In the genomic region with DNA sequence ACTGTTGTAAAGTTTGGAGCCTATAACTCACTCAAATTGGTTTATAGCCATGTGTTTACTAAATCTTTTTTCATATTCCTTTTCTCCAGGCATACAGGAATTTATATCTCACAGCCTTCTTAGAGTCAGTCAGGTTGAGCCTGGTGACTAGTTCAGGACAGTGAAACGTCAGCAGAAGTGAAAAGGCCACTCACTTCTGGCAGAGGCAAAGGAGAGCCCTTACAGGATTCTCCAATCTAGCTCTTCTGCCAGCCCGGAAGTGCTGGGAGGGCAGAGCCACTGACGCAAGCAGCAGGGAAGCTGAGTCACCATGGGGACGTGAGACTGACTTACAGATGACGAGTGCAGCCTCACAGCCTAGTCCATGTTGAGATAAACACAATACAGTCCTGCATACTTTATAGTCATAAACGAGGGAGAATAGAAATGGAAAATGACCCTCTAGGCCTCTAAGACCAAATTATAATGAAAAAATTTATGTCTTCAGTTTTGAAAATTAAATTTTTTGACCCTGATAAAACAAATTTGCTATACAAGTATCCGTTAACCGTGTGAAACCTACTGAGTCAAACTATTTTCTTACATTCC, we compare ENCODE assay signal across 8 cellular contexts. TPM values are rescaled to one million over a fixed set of nuclear protein-coding genes. Genes with fewer than 3 reads are reported as not detected.
DNase-seq lines count a peak whose midpoint lies in the region; ATAC-seq, FAIRE-seq and TF ChIP-seq lines count a peak whose summit lies in the region.

No MANE protein-coding gene starts in this region.

- DNase-seq in GM12892 (ENCODE audit: insufficient read length) (peak; percentile 67), NCI-H2107 treated with DMSO at 0.1 percent for 48 hours (lab: John Stamatoyannopoulos, UW; ENCODE audit: unreplicated experiment) (peak; percentile 71), UCSD-AML1 (lab: John Stamatoyannopoulos, UW; ENCODE audit: unreplicated experiment) (peak; percentile 86), brain pericyte (ENCODE audit: low read depth, low spot score) (peak; percentile 93)

- H3K36me3 ChIP-seq in iPS-18a (ENCODE audit: control insufficient read depth, low read depth, low read length) = no peaks in the 10 kb centered on the region
- H3K36me3 ChIP-seq in skeletal muscle satellite cell (ENCODE audit: insufficient read depth, low read length) = no peaks in the 10 kb centered on the region

- no peak overlapping the region for H3K27ac ChIP-seq in iPS-18a (ENCODE audit: low read length)

- peak; percentile 94 for FAIRE-seq in GM12892 (lab: Jason Lieb, UNC)

- no peak overlapping the region for H3K4me3 ChIP-seq in iPS-18a (ENCODE audit: low read length)
- no peak overlapping the region for H3K4me3 ChIP-seq in skeletal muscle satellite cell (ENCODE audit: low read length)

- peaks cover 3% of the 10 kb centered on the region for H3K27me3 ChIP-seq in iPS-18a (ENCODE audit: control insufficient read depth, insufficient read depth, low read length)
- H3K27me3 ChIP-seq in skeletal muscle satellite cell (ENCODE audit: control insufficient read depth, insufficient read depth, low read length) = no peaks in the 10 kb centered on the region

- H3K4me1 ChIP-seq in iPS-18a (ENCODE audit: control insufficient read depth, low read depth, low read length) (peaks cover 27% of the 10 kb centered on the region), skeletal muscle satellite cell (ENCODE audit: control insufficient read depth, insufficient read depth, low read length) (peaks cover 44% of the 10 kb centered on the region)

- TF ChIP-seq POLR2A in GM12892 (IDR thresholded peaks at IDR 0.05; ENCODE audit: low read depth, low read length) = peak; percentile 52; the same call in 1 of the 2 replicates

- ATAC-seq in HG02973 (IDR thresholded peaks at IDR 0.05; ENCODE audit: unreplicated experiment) (peak; percentile 75), GM18520 (IDR thresholded peaks at IDR 0.05; ENCODE audit: unreplicated experiment) (no peak)

- H3K9ac ChIP-seq in iPS-18a (ENCODE audit: low read length) (peak overlapping the region; percentile 25), skeletal muscle satellite cell (ENCODE audit: low read depth, low read length) (peak overlapping the region; percentile 99)

- H3K9me3 ChIP-seq in iPS-18a (ENCODE audit: control insufficient read depth, low read depth, low read length) (no peaks in the 10 kb centered on the region), skeletal muscle satellite cell (replicated peaks; ENCODE audit: low read length) (no peaks in the 10 kb centered on the region)

- peak overlapping the region; percentile 30 for H3K4me2 ChIP-seq in skeletal muscle satellite cell (ENCODE audit: low read length)

RNA-seq across cellular contexts. Expression of gene PXT1, which starts 1.3 kb away (rescaled TPM):
- 0.98 TPM for polyA plus RNA-seq in GM12892 (2012; ENCODE audit: missing spikeins)
- under 0.01 TPM in 1 of 2 replicates, not detected in the other for total RNA-seq in skeletal muscle satellite cell (2012; rRNA removed)

RNA-seq across cellular contexts. Expression of gene KCTD20, which starts 1.4 kb away (rescaled TPM):
- polyA plus RNA-seq in GM12892 (2012; ENCODE audit: missing spikeins) = 50.1 TPM
- 33.7 and 46.3 TPM in 2 replicates for total RNA-seq in skeletal muscle satellite cell (2012; rRNA removed)

RNA-seq across cellular contexts. Expression of gene ETV7, which starts 53.9 kb away (rescaled TPM):
- polyA plus RNA-seq in GM12892 (2012; ENCODE audit: missing spikeins) = 2.9 TPM
- not detected in 2 replicates for total RNA-seq in skeletal muscle satellite cell (2012; rRNA removed)
